In the genomic region with DNA sequence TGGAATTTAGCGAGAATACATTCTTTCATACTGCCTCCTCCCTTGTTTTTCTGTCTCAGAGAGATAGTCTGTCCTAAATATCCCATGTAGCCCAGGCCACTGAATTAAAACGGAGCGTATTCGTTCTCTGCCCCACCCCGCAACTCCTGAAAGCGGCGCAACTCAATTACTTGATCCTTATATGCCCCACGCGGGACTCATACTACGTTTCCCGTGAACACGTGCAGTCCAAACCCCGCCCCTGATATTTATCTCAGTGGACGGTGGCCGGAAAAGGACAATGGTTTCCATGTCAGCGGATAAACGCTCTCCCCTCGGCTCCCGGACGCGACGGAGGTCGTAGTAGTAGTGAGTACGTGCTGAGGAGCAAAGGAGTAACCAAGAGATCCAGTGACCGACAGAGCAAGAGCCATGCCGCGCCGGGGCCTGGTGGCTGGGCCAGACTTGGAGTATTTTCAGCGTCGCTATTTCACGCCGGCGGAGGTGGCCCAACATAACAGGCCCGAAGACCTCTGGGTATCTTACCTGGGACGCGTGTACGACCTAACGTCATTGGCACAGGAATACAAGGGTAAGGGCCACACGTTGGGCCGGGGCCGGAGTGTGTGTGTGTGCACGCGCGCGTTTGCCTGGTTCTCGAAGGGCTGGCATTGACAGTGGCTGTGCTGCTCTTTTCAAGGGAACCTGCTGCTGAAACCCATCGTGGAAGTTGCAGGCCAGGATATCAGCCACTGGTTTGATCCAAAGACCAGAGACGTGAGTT, we compare ENCODE assay signal across 8 cellular contexts. TPM values are rescaled to one million over a fixed set of nuclear protein-coding genes. Genes with fewer than 3 reads are reported as not detected.
A peak's percentile ranks its signal among the peaks of the same experiment; 100 is the strongest.
DNase-seq lines count a peak whose midpoint lies in the region; TF ChIP-seq lines count a peak whose summit lies in the region.

A gene with protein sequence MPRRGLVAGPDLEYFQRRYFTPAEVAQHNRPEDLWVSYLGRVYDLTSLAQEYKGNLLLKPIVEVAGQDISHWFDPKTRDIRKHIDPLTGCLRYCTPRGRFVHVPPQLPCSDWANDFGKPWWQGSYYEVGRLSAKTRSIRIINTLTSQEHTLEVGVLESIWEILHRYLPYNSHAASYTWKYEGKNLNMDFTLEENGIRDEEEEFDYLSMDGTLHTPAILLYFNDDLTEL (plus strand): TSS at position 280 of the 763 bp plus-strand sequence. CDS start 132 bp downstream, at position 412.

- H3K27me3 Mint-ChIP-seq in activated naive CD4-positive, alpha-beta T cell treated with anti-CD3 and anti-CD28 coated beads for 36 hours (ENCODE audit: low read depth) = no peaks in the 10 kb centered on the region
- H3K27me3 Mint-ChIP-seq in osteocyte (ENCODE audit: unreplicated experiment) = no peaks in the 10 kb centered on the region

- intact Hi-C loops in activated naive CD4-positive, alpha-beta T cell treated with anti-CD3 and anti-CD28 coated beads for 36 hours (cut with micrococcal nuclease) = loop anchor here (1.0 to 5.0 kb wide), 12 partner anchors 14 to 551 kb away; a partner anchor contains a TSS
- intact Hi-C loops in head of caudate nucleus (cut with DNase I) (loop anchor here (5.0 kb wide), 2 partner anchors 36 to 129 kb away; no protein-coding TSS in a partner anchor), tibial artery (cut with DNase I; ENCODE audit: low total_unique reads) (loop anchor here (10.0 kb wide), 1 partner anchor 113 kb away; no protein-coding TSS in a partner anchor)

- peak; percentile 94 for DNase-seq in EH (ENCODE audit: low read depth)
- peak; percentile 82 for DNase-seq in H4 (ENCODE audit: low spot score)
- peak; percentile 91 for DNase-seq in LoVo (ENCODE audit: low spot score)
- peak; percentile 91 to 98 for DNase-seq in SJSA1 (ENCODE audit: low read depth in 1 of 2, low spot score in 2 of 2)
- DNase-seq in activated naive CD4-positive, alpha-beta T cell treated with anti-CD3 and anti-CD28 coated beads for 36 hours = peak; percentile 93
- DNase-seq in head of caudate nucleus = peak; percentile 85 to 98 (median 94)
- DNase-seq in osteocyte (ENCODE audit: extremely low spot score, unreplicated experiment) = peak; percentile 92
- peak; percentile 95 to 96 for DNase-seq in tibial artery

- H3K36me3 Mint-ChIP-seq in activated naive CD4-positive, alpha-beta T cell treated with anti-CD3 and anti-CD28 coated beads for 36 hours (ENCODE audit: low read depth) = peaks cover 10% of the 10 kb centered on the region
- peaks cover 8% of the 10 kb centered on the region for H3K36me3 Mint-ChIP-seq in osteocyte (ENCODE audit: unreplicated experiment)

- H3K9me3 Mint-ChIP-seq in activated naive CD4-positive, alpha-beta T cell treated with anti-CD3 and anti-CD28 coated beads for 36 hours = no peaks in the 10 kb centered on the region
- H3K9me3 Mint-ChIP-seq in osteocyte (ENCODE audit: unreplicated experiment) = no peaks in the 10 kb centered on the region

- TF ChIP-seq CTCF in osteocyte (IDR thresholded peaks at IDR 0.05) = no peak
- TF ChIP-seq CTCF in tibial artery (IDR thresholded peaks at IDR 0.05) = no peak

- H3K9me3 ChIP-seq in SJSA1 (replicated peaks) = no peaks in the 10 kb centered on the region
- no peaks in the 10 kb centered on the region for H3K9me3 ChIP-seq in tibial artery

- CTCF ChIA-PET in activated naive CD4-positive, alpha-beta T cell treated with anti-CD3 and anti-CD28 coated beads for 36 hours (lab: Charles Lee) = interaction anchor here (0.7 to 1.6 kb wide), 13 partner anchors 17 to 131 kb away, joined by 3 to 11 read pairs (median 3); no protein-coding TSS in a partner anchor

- no peaks in the 10 kb centered on the region for H3K27me3 ChIP-seq in SJSA1 (replicated peaks)
- no peaks in the 10 kb centered on the region for H3K27me3 ChIP-seq in tibial artery

- H3K27ac ChIP-seq in SJSA1 = peak within 1 kb of the TSS; percentile 89
- H3K27ac ChIP-seq in tibial artery = peak within 1 kb of the TSS; percentile 89 to 90

- H3K4me1 Mint-ChIP-seq in activated naive CD4-positive, alpha-beta T cell treated with anti-CD3 and anti-CD28 coated beads for 36 hours (ENCODE audit: low read depth) = peaks cover 18% of the 10 kb centered on the region
- H3K4me1 Mint-ChIP-seq in osteocyte (ENCODE audit: unreplicated experiment) = peaks cover 10% of the 10 kb centered on the region

- H3K36me3 ChIP-seq in SJSA1 (peaks cover 15% of the 10 kb centered on the region), tibial artery (peaks cover 4 to 12% (median 11%) of the 10 kb centered on the region in 3 donors)

- no peak within 1 kb of the TSS for H3K4me3 Mint-ChIP-seq in activated naive CD4-positive, alpha-beta T cell treated with anti-CD3 and anti-CD28 coated beads for 36 hours
- H3K4me3 Mint-ChIP-seq in osteocyte (ENCODE audit: unreplicated experiment) = no peak within 1 kb of the TSS

- H3K4me1 ChIP-seq in SJSA1 (replicated peaks) (peaks cover 26% of the 10 kb centered on the region), tibial artery (peaks cover 0 to 39% (median 34%) of the 10 kb centered on the region in 4 donors)

- no peak within 1 kb of the TSS for H3K27ac Mint-ChIP-seq in activated naive CD4-positive, alpha-beta T cell treated with anti-CD3 and anti-CD28 coated beads for 36 hours
- H3K27ac Mint-ChIP-seq in osteocyte (ENCODE audit: unreplicated experiment) = no peak within 1 kb of the TSS

- H3K4me3 ChIP-seq in SJSA1 (peak within 1 kb of the TSS; percentile 48), tibial artery (peak within 1 kb of the TSS; percentile 66 to 77)

RNA-seq across cellular contexts. Expression of the gene that starts here (rescaled TPM):
- 4.0 and 7.5 TPM in 2 replicates for total RNA-seq in H4 (2014; rRNA removed; shearing (Covaris generic))
- total RNA-seq in SJSA1 (2014; rRNA removed; shearing (Covaris generic)) = 2.6 and 2.8 TPM in 2 replicates
- total RNA-seq in activated naive CD4-positive, alpha-beta T cell treated with anti-CD3 and anti-CD28 coated beads for 36 hours = 1 to 10 TPM; 6.1 to 6.5 TPM
- total RNA-seq in osteocyte = 8.5 and 10.2 TPM in 2 replicates

Comparison
In these comparisons a context has a peak if more than half of its experiments do, and no peak if none do; other contexts are left out.
1. Peak in every context shown above with its lines: DNase-seq, H3K4me3 ChIP-seq and H3K27ac ChIP-seq.